28 cellular contexts compared by ENCODE assay signal in the genomic region with DNA sequence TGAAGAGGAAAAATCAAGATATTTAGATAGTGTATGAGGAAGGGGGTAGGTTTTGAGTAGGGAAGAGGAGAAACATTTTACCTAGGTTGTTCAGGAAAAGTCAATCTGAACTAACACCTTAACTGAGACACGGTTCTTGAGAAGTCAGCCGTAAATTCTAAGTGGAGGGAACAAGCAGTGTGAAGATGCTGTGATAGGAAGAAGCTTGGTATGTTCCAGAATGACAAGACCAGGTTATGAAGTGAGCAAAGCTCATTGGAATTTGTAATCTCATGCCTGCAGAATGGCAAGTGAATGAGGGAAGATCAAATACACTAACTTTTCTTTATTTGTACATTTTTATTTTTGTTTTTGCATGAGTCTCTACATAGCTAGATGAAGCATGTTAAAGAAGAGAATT.
DNase-seq lines count a peak whose midpoint lies in the region; ATAC-seq, FAIRE-seq and TF ChIP-seq lines count a peak whose summit lies in the region.
"Had no signal": no experiment of that assay in that cellular context is flagged by ENCODE, and none has a peak within 500 bp of the region (broad histone marks: within the 10 kb centered on the region; RNA-seq: fewer than 3 reads in every experiment).

No MANE protein-coding gene starts in this region.

- H3K27ac ChIP-seq in osteoblast (ENCODE audit: low read depth, low read length) = peak overlapping the region; percentile 6
- H3K27ac ChIP-seq: colonic mucosa, WERI-Rb-1 had no signal

- H3K9me3 ChIP-seq in osteoblast (ENCODE audit: low read depth, low read length) = no peaks in the 10 kb centered on the region
- H3K9me3 ChIP-seq: colonic mucosa had no signal

- intact Hi-C loops in CD14-positive monocyte (cut with micrococcal nuclease) = no loop called here

- no peak overlapping the region for H3K4me3 Mint-ChIP-seq in CD14-positive monocyte
- H3K4me3 Mint-ChIP-seq: activated CD4-positive, alpha-beta T cell treated with anti-CD3 and anti-CD28 coated beads, Interleukin-2, amount 10 ng/mL, durations not matched to agents 24 days and 14 days; naive thymus-derived CD4-positive, alpha-beta T cell; stimulated activated naive CD8-positive, alpha-beta T cell treated with anti-CD3 and anti-CD28 coated beads, Interleukin-15, Interleukin-2, amounts not matched to agents 100 ng/mL and 50 ng/mL, for 24 hours had no signal

- no peak for TF ChIP-seq CTCF in choroid plexus epithelial cell (conservative IDR thresholded peaks at IDR 0.05; ENCODE audit: low read depth, low read length)
- no peak for TF ChIP-seq CTCF in osteoblast (IDR thresholded peaks at IDR 0.05; ENCODE audit: extremely low read depth, low read depth, low read length)
- TF ChIP-seq CTCF in CD14-positive monocyte (IDR thresholded peaks at IDR 0.05) = no peak

- no peaks in the 10 kb centered on the region for H3K4me1 Mint-ChIP-seq in CD14-positive monocyte
- H3K4me1 Mint-ChIP-seq: activated CD4-positive, alpha-beta T cell treated with anti-CD3 and anti-CD28 coated beads, Interleukin-2, amount 10 ng/mL, durations not matched to agents 24 days and 14 days; naive thymus-derived CD4-positive, alpha-beta T cell had no signal

- H3K4me3 ChIP-seq in choroid plexus epithelial cell (ENCODE audit: low read depth, low read length) (no peak overlapping the region), osteoblast (ENCODE audit: insufficient read depth, low read length) (no peak overlapping the region)
- H3K4me3 ChIP-seq: colonic mucosa had no signal

- no peak overlapping the region for H3K4me2 ChIP-seq in osteoblast (ENCODE audit: insufficient read depth, low read length)

- ATAC-seq in GM21529 (IDR thresholded peaks at IDR 0.05; ENCODE audit: unreplicated experiment) = no peak
- ATAC-seq: left colon; naive thymus-derived CD4-positive, alpha-beta T cell had no signal

- DNase-seq in ELR (ENCODE audit: low read depth) (peak; percentile 57), NCI-H226 (peak; percentile 16), choroid plexus epithelial cell (ENCODE audit: low read depth) (peak; percentile 33), osteoblast (ENCODE audit: insufficient read length, low spot score, missing footprints) (no peak), GM12892 (ENCODE audit: insufficient read length) (no peak), DMS53 (lab: John Stamatoyannopoulos, UW) (no peak), CD14-positive monocyte (ENCODE audit: low spot score) (no peak)
- DNase-seq: activated CD4-positive, alpha-beta T cell treated with anti-CD3 and anti-CD28 coated beads, Interleukin-2, amount 10 ng/mL, durations not matched to agents 24 days and 14 days; activated naive CD4-positive, alpha-beta T cell treated with Interleukin-2 at 50 U/mL for 16 hours; activated T-cell treated with anti-CD3 and anti-CD28 coated beads, Interleukin-2, amount 50 U/mL, for 48 hours; amniotic stem cell; colonic mucosa; effector memory CD4-positive, alpha-beta T cell; GOT3; left colon; naive thymus-derived CD4-positive, alpha-beta T cell; NCI-H1092; NCI-H1694 treated with DMSO at 0.1 percent for 48 hours; NCI-H2171; NCI-H510A treated with DMSO at 0.1 percent for 48 hours; nucleus accumbens; Right ventricle myocardium superior; T-helper 9 cell; WERI-Rb-1 had no signal

- peaks cover 0 to 6% (median under 1%) of the 10 kb centered on the region in 7 donors for H3K9me3 Mint-ChIP-seq in CD14-positive monocyte
- H3K9me3 Mint-ChIP-seq: activated CD4-positive, alpha-beta T cell treated with anti-CD3 and anti-CD28 coated beads, Interleukin-2, amount 10 ng/mL, durations not matched to agents 24 days and 14 days had no signal

- H3K27ac Mint-ChIP-seq in CD14-positive monocyte = no peak overlapping the region
- H3K27ac Mint-ChIP-seq: activated CD4-positive, alpha-beta T cell treated with anti-CD3 and anti-CD28 coated beads, Interleukin-2, amount 10 ng/mL, durations not matched to agents 24 days and 14 days; naive thymus-derived CD4-positive, alpha-beta T cell; stimulated activated naive CD8-positive, alpha-beta T cell treated with anti-CD3 and anti-CD28 coated beads, Interleukin-15, Interleukin-2, amounts not matched to agents 100 ng/mL and 50 ng/mL, for 24 hours had no signal

- TF ChIP-seq POLR2A in GM12892 (IDR thresholded peaks at IDR 0.05; ENCODE audit: low read depth, low read length) = no peak

- H3K27me3 Mint-ChIP-seq in CD14-positive monocyte (ENCODE audit: low read depth in 3 of 3) = no peaks in the 10 kb centered on the region
- H3K27me3 Mint-ChIP-seq: activated CD4-positive, alpha-beta T cell treated with anti-CD3 and anti-CD28 coated beads, Interleukin-2, amount 10 ng/mL, durations not matched to agents 24 days and 14 days; stimulated activated naive CD8-positive, alpha-beta T cell treated with anti-CD3 and anti-CD28 coated beads, Interleukin-15, Interleukin-2, amounts not matched to agents 100 ng/mL and 50 ng/mL, for 24 hours had no signal

- H3K79me2 ChIP-seq in osteoblast (ENCODE audit: insufficient read depth, low read length) = no peaks in the 10 kb centered on the region

- no peaks in the 10 kb centered on the region for H3K27me3 ChIP-seq in osteoblast (ENCODE audit: insufficient read depth, low read length)
- H3K27me3 ChIP-seq: colonic mucosa had no signal

- peaks cover 13% of the 10 kb centered on the region for H3K4me1 ChIP-seq in osteoblast (ENCODE audit: insufficient read depth, low read length)
- H3K4me1 ChIP-seq: colonic mucosa had no signal

- FAIRE-seq in GM12892 (lab: Jason Lieb, UNC) = no peak
- FAIRE-seq: frontal cortex, GM12891 had no signal

- H4K20me1 ChIP-seq in osteoblast (ENCODE audit: insufficient read depth, low read length) = no peaks in the 10 kb centered on the region

- H3K36me3 Mint-ChIP-seq in CD14-positive monocyte = no peaks in the 10 kb centered on the region

- H3K36me3 ChIP-seq in osteoblast (ENCODE audit: insufficient read depth, low read length) = no peaks in the 10 kb centered on the region
- H3K36me3 ChIP-seq: colonic mucosa, WERI-Rb-1 had no signal

- no peak overlapping the region for H2AFZ ChIP-seq in osteoblast (ENCODE audit: low read length)

Comparison
In these comparisons a context has a peak if more than half of its experiments do, and no peak if none do; other contexts are left out.
1. DNase-seq: peak in ELR (single experiment), NCI-H226 (single experiment) and choroid plexus epithelial cell (single experiment); none in osteoblast (single experiment), GM12892 (single experiment), DMS53 (single experiment) and CD14-positive monocyte (single experiment).